In genomic region chr3:50616770-50617095, GRCh38 we compare ENCODE assay signal across 1 cellular context.
TF ChIP-seq lines count a peak whose summit lies in the region.

No MANE protein-coding gene starts in this region.

TF ChIP-seq in neural cell, 6 proteins besides CTCF, POLR2A, EP300 and RAD21:
- TF ChIP-seq EZH2 (IDR thresholded peaks at IDR 0.05; ENCODE audit: borderline replicate concordance, insufficient read depth, low read length, poor library complexity, severe bottlenecking) (no peak), MXI1 (conservative IDR thresholded peaks at IDR 0.05; ENCODE audit: poor library complexity, severe bottlenecking) (no peak), SMC3 (conservative IDR thresholded peaks at IDR 0.05; ENCODE audit: poor library complexity) (no peak), REST (IDR thresholded peaks at IDR 0.05; ENCODE audit: borderline replicate concordance) (no peak), POLR2AphosphoS5 (IDR thresholded peaks at IDR 0.05) (no peak), TAF1 (IDR thresholded peaks at IDR 0.05; ENCODE audit: low read depth) (no peak)
